9 cellular contexts compared by ENCODE assay signal in the genomic region with DNA sequence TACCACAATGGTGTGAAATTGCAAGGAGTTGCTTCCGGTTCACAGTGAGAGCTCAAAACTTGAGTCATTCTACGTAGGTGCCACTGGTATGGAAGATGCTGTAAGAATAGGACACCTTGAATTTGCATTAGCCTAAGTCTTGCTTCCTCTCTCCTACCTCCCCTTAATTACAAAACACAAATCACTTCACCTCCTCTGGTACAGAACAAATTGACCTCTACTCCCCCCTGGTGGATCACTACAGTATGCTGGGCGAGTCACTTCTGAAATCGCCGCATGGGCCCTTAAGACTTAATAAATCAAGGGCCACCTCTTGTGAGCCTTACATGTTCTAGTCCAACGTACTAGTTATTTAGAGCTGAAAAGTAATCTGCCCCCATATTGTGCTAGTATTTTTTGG.
A peak's percentile ranks its signal among the peaks of the same experiment; 100 is the strongest.
DNase-seq lines count a peak whose midpoint lies in the region; ATAC-seq and TF ChIP-seq lines count a peak whose summit lies in the region.
"Had no signal": no experiment of that assay in that cellular context is flagged by ENCODE, and none has a peak within 500 bp of the region (broad histone marks: within the 10 kb centered on the region; RNA-seq: fewer than 3 reads in every experiment).

No MANE protein-coding gene starts in this region.

- H3K27me3 Mint-ChIP-seq in activated CD4-positive, alpha-beta T cell treated with anti-CD3 and anti-CD28 coated beads for 36 hours: peaks cover 36% of the 10 kb centered on the region

- no peaks in the 10 kb centered on the region for H4K20me1 ChIP-seq in hepatocyte (ENCODE audit: insufficient read depth, poor library complexity, severe bottlenecking)

- CTCF ChIA-PET in activated CD4-positive, alpha-beta T cell treated with anti-CD3 and anti-CD28 coated beads for 36 hours (lab: Charles Lee): interaction anchor here (1.5 kb wide), 1 partner anchor 138 kb away, joined by 4 read pairs; no protein-coding TSS in a partner anchor

- no peaks in the 10 kb centered on the region for H3K9me2 ChIP-seq in hepatocyte (replicated peaks; ENCODE audit: insufficient read depth)

- H3K27ac ChIP-seq in hepatocyte (no peak overlapping the region), upper lobe of right lung (no peak overlapping the region)

- no peaks in the 10 kb centered on the region for H3K9me3 ChIP-seq in hepatocyte (ENCODE audit: low read depth)
- H3K9me3 ChIP-seq in upper lobe of right lung: no peaks in the 10 kb centered on the region

- TF ChIP-seq CTCF in hepatocyte (IDR thresholded peaks at IDR 0.05; ENCODE audit: poor library complexity) (peak; percentile 30), upper lobe of right lung (IDR thresholded peaks at IDR 0.05) (peak; percentile 46), omental fat pad (IDR thresholded peaks at IDR 0.05) (no peak)

- H3K4me3 ChIP-seq in hepatocyte (no peak overlapping the region), upper lobe of right lung (no peak overlapping the region)

- no peaks in the 10 kb centered on the region for H3K79me2 ChIP-seq in hepatocyte

- H3K36me3 Mint-ChIP-seq in activated CD4-positive, alpha-beta T cell treated with anti-CD3 and anti-CD28 coated beads for 36 hours (ENCODE audit: low read depth): no peaks in the 10 kb centered on the region

- H3K4me2 ChIP-seq in hepatocyte: no peak overlapping the region

- H3K4me1 Mint-ChIP-seq in activated CD4-positive, alpha-beta T cell treated with anti-CD3 and anti-CD28 coated beads for 36 hours: peaks cover 14% of the 10 kb centered on the region
- H3K4me1 Mint-ChIP-seq: central memory CD8-positive, alpha-beta T cell had no signal

- H3K4me1 ChIP-seq in hepatocyte (ENCODE audit: insufficient read depth) (no peaks in the 10 kb centered on the region), upper lobe of right lung (no peaks in the 10 kb centered on the region)

- no peak overlapping the region for H3K4me3 Mint-ChIP-seq in activated CD4-positive, alpha-beta T cell treated with anti-CD3 and anti-CD28 coated beads for 36 hours
- H3K4me3 Mint-ChIP-seq: central memory CD8-positive, alpha-beta T cell had no signal

- POLR2A ChIA-PET in activated CD4-positive, alpha-beta T cell treated with anti-CD3 and anti-CD28 coated beads for 36 hours (lab: Charles Lee): no interaction called here

- H3K27ac Mint-ChIP-seq in activated CD4-positive, alpha-beta T cell treated with anti-CD3 and anti-CD28 coated beads for 36 hours: no peak overlapping the region

- H3K9me3 Mint-ChIP-seq in activated CD4-positive, alpha-beta T cell treated with anti-CD3 and anti-CD28 coated beads for 36 hours (ENCODE audit: low read depth): no peaks in the 10 kb centered on the region
- H3K9me3 Mint-ChIP-seq: central memory CD8-positive, alpha-beta T cell had no signal

- no peak overlapping the region for H2AFZ ChIP-seq in hepatocyte

- H3K36me3 ChIP-seq in hepatocyte (replicated peaks; ENCODE audit: insufficient read depth, low read depth): no peaks in the 10 kb centered on the region
- no peaks in the 10 kb centered on the region for H3K36me3 ChIP-seq in upper lobe of right lung

- intact Hi-C loops in activated CD4-positive, alpha-beta T cell treated with anti-CD3 and anti-CD28 coated beads for 36 hours (cut with DNase I, micrococcal nuclease): loop anchor here in 1 of 2 experiments (1.0 to 10.0 kb wide), 7 partner anchors 63 to 755 kb away; partner anchors contain the start of gene VLDLR
- intact Hi-C loops in upper lobe of right lung (cut with DNase I): no loop called here

- H3K27me3 ChIP-seq in hepatocyte: peaks cover 3% of the 10 kb centered on the region
- no peaks in the 10 kb centered on the region for H3K27me3 ChIP-seq in upper lobe of right lung

- DNase-seq in activated CD4-positive, alpha-beta T cell treated with anti-CD3 and anti-CD28 coated beads for 36 hours: peak; percentile 61
- DNase-seq in activated CD4-positive, alpha-beta T cell treated with anti-CD3 and anti-CD28 coated beads, Interleukin-2, amount 50 U/mL, for 1 hour: no peak
- peak; percentile 2 for DNase-seq in SKM-1 (lab: John Stamatoyannopoulos, UW; ENCODE audit: unreplicated experiment)
- peak; percentile 23 for DNase-seq in hepatocyte (ENCODE audit: low spot score)
- DNase-seq in upper lobe of right lung: no peak
- no peak for DNase-seq in omental fat pad (ENCODE audit: low spot score)

- 28% methylated on average over 6 of the region's 6 CpGs for WGBS in hepatocyte (ENCODE audit: low lambda C conversion rate, missing lambda C conversion rate)

- peak; percentile 88 for ATAC-seq in activated CD4-positive, alpha-beta T cell treated with anti-CD3 and anti-CD28 coated beads for 36 hours
- ATAC-seq in GM19467 (IDR thresholded peaks at IDR 0.05; ENCODE audit: unreplicated experiment): peak; percentile 76
- peak; percentile 59 for ATAC-seq in HG03457 (IDR thresholded peaks at IDR 0.05; ENCODE audit: unreplicated experiment)
- ATAC-seq in upper lobe of right lung: peak; percentile 76
- no peak for ATAC-seq in omental fat pad (ENCODE audit: low FRiP score)

Comparison
In these comparisons a context has a peak if more than half of its experiments do, and no peak if none do; other contexts are left out.
1. DNase-seq: peak in activated CD4-positive, alpha-beta T cell treated with anti-CD3 and anti-CD28 coated beads for 36 hours (single experiment), SKM-1 (single experiment) and hepatocyte (single experiment); none in activated CD4-positive, alpha-beta T cell treated with anti-CD3 and anti-CD28 coated beads, Interleukin-2, amount 50 U/mL, for 1 hour (single experiment), upper lobe of right lung (single experiment) and omental fat pad (single experiment).
2. CTCF ChIP-seq: peak in hepatocyte (single experiment) and upper lobe of right lung (single experiment); none in omental fat pad (0 of 3).